ENCODE assay signal across 17 cellular contexts in the genomic region with DNA sequence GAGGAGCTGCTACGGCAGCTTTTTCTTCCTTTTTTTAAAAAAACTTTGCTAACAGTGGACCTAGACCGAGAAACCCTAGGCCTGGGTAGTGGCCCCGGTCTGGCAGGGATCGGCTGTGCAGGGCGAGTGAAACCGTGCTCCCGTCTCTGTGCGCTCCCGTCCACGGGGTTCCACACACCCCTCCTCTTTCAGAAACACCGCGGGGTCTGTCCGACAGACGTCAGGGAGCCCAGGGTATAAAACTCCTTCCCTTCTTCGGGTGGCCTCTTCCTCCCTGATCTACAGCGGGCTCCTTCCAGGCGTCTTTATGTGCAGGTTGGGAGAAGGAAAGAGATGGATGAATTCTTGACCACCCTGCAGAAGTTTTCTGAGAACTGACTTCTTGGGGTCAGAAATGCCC. TPM values are rescaled to one million over a fixed set of nuclear protein-coding genes. Genes with fewer than 3 reads are reported as not detected.
DNase-seq lines count a peak whose midpoint lies in the region; ATAC-seq and TF ChIP-seq lines count a peak whose summit lies in the region.
"Had no signal": no experiment of that assay in that cellular context is flagged by ENCODE, and none has a peak within 500 bp of the region (broad histone marks: within the 10 kb centered on the region; RNA-seq: fewer than 3 reads in every experiment).

No MANE protein-coding gene starts in this region.

- H3K36me3 Mint-ChIP-seq in endodermal cell (ENCODE audit: low read depth) = no peaks in the 10 kb centered on the region

- H3K9ac ChIP-seq in endodermal cell (ENCODE audit: extremely low read depth, low read length, poor library complexity, severe bottlenecking) (no peak overlapping the region), smooth muscle cell (ENCODE audit: low read depth) (peak overlapping the region; percentile 5)
- H3K9ac ChIP-seq: BLaER1 treated with 17β-estradiol and CSF1 and Interleukin-3, amounts not matched to agents 10 nM and 100 nM had no signal

- no peaks in the 10 kb centered on the region for H3K4me1 Mint-ChIP-seq in endodermal cell

- H3K27me3 Mint-ChIP-seq in endodermal cell (ENCODE audit: insufficient read depth) = peaks cover 2% of the 10 kb centered on the region
- H3K27me3 Mint-ChIP-seq: CD4-positive, alpha-beta T cell had no signal

- no peaks in the 10 kb centered on the region for H3K79me2 ChIP-seq in smooth muscle cell (ENCODE audit: low read depth)

- H3F3A ChIP-seq in smooth muscle cell (ENCODE audit: low read depth) = no peaks in the 10 kb centered on the region

- H3K36me3 ChIP-seq in left ventricle myocardium inferior (no peaks in the 10 kb centered on the region), endodermal cell (ENCODE audit: control insufficient read depth, insufficient read depth, low read length) (no peaks in the 10 kb centered on the region), smooth muscle cell (ENCODE audit: low read depth) (no peaks in the 10 kb centered on the region)
- H3K36me3 ChIP-seq: BLaER1 treated with 17β-estradiol and CSF1 and Interleukin-3, amounts not matched to agents 10 nM and 100 nM had no signal

- ATAC-seq in Right ventricle myocardium superior (ENCODE audit: poor library complexity) (no peak), GM18909 (IDR thresholded peaks at IDR 0.05; ENCODE audit: poor library complexity, unreplicated experiment) (no peak), GM21515 (IDR thresholded peaks at IDR 0.05; ENCODE audit: unreplicated experiment) (no peak), GM21529 (IDR thresholded peaks at IDR 0.05; ENCODE audit: unreplicated experiment) (no peak)
- ATAC-seq: GM23338 had no signal

- H3K27ac ChIP-seq in left ventricle myocardium inferior (replicated peaks) = peak overlapping the region; percentile 69
- no peak overlapping the region for H3K27ac ChIP-seq in endodermal cell (ENCODE audit: low read depth, low read length)
- H3K27ac ChIP-seq in smooth muscle cell (ENCODE audit: low read depth) = peak overlapping the region; percentile 62
- H3K27ac ChIP-seq: BLaER1 treated with 17β-estradiol and CSF1 and Interleukin-3, amounts not matched to agents 10 nM and 100 nM; HL-60 had no signal

- peak overlapping the region; percentile 48 for H3K4me2 ChIP-seq in smooth muscle cell
- H3K4me2 ChIP-seq: BLaER1 treated with 17β-estradiol and CSF1 and Interleukin-3, amounts not matched to agents 10 nM and 100 nM; GM23338 had no signal

- WGBS in endodermal cell (ENCODE audit: insufficient coverage in 1 of 2, insufficient read length in 1 of 2), 2 experiments = 93 to 95% methylated on average over 3 to 17 of the region's 17 CpGs
- WGBS in smooth muscle cell (ENCODE audit: low lambda C conversion rate) = 94% methylated on average over 17 of the region's 17 CpGs

- H3K4me3 Mint-ChIP-seq in endodermal cell = no peak overlapping the region
- H3K4me3 Mint-ChIP-seq: CD4-positive, alpha-beta T cell; GM23338 had no signal

- intact Hi-C loops in left ventricle myocardium inferior (cut with micrococcal nuclease) (no loop called here), Right ventricle myocardium superior (cut with DNase I) (no loop called here)

- peak overlapping the region; percentile 30 for H3K4me3 ChIP-seq in left ventricle myocardium inferior
- H3K4me3 ChIP-seq in endodermal cell (ENCODE audit: low read length) = no peak overlapping the region
- H3K4me3 ChIP-seq in smooth muscle cell = no peak overlapping the region
- H3K4me3 ChIP-seq: BLaER1 treated with 17β-estradiol and CSF1 and Interleukin-3, amounts not matched to agents 10 nM and 100 nM; GM23338 had no signal

- H3K27me3 ChIP-seq in left ventricle myocardium inferior (ENCODE audit: low read depth) (peaks cover 37% of the 10 kb centered on the region), endodermal cell (ENCODE audit: control insufficient read depth, insufficient read depth, low read length, poor library complexity, severe bottlenecking) (no peaks in the 10 kb centered on the region), smooth muscle cell (ENCODE audit: low read depth) (peaks cover 3% of the 10 kb centered on the region)
- H3K27me3 ChIP-seq: BLaER1 treated with 17β-estradiol and CSF1 and Interleukin-3, amounts not matched to agents 10 nM and 100 nM had no signal

- no peak for TF ChIP-seq CTCF in left ventricle myocardium inferior (IDR thresholded peaks at IDR 0.05; ENCODE audit: borderline replicate concordance)
- TF ChIP-seq CTCF in endodermal cell (conservative IDR thresholded peaks at IDR 0.05) = no peak
- no peak for TF ChIP-seq CTCF in smooth muscle cell (IDR thresholded peaks at IDR 0.05; ENCODE audit: borderline replicate concordance, insufficient read depth, poor library complexity, severe bottlenecking)

- no peaks in the 10 kb centered on the region for H4K20me1 ChIP-seq in smooth muscle cell (ENCODE audit: low read depth)
- H4K20me1 ChIP-seq: BLaER1 treated with 17β-estradiol and CSF1 and Interleukin-3, amounts not matched to agents 10 nM and 100 nM had no signal

- H3K27ac Mint-ChIP-seq in endodermal cell = no peak overlapping the region
- H3K27ac Mint-ChIP-seq: CD4-positive, alpha-beta T cell; GM23338 had no signal

- H3K9me3 Mint-ChIP-seq in endodermal cell = no peaks in the 10 kb centered on the region
- H3K9me3 Mint-ChIP-seq: CD4-positive, alpha-beta T cell; GM23338 had no signal

- DNase-seq in left ventricle myocardium inferior (no peak), Right ventricle myocardium superior (no peak), endodermal cell (peak; percentile 17), smooth muscle cell (lab: John Stamatoyannopoulos, UW; ENCODE audit: unreplicated experiment) (no peak), GM19240 (ENCODE audit: insufficient read length, low spot score) (no peak)
- DNase-seq: ACHN; CD4-positive, alpha-beta T cell; DMS153; DMS79 treated with DMSO at 0.1 percent for 48 hours; EL had no signal

- H2AFZ ChIP-seq in smooth muscle cell (ENCODE audit: low read depth) = no peak overlapping the region
- H2AFZ ChIP-seq: GM23338 had no signal

- H3K9me3 ChIP-seq in left ventricle myocardium inferior (replicated peaks) (no peaks in the 10 kb centered on the region), endodermal cell (ENCODE audit: control insufficient read depth, low read length) (no peaks in the 10 kb centered on the region), smooth muscle cell (replicated peaks; ENCODE audit: low read depth) (no peaks in the 10 kb centered on the region)
- H3K9me3 ChIP-seq: BLaER1 treated with 17β-estradiol and CSF1 and Interleukin-3, amounts not matched to agents 10 nM and 100 nM had no signal

- H3K4me1 ChIP-seq in left ventricle myocardium inferior (peaks cover 16% of the 10 kb centered on the region), endodermal cell (ENCODE audit: control insufficient read depth, insufficient read depth, low read length) (no peaks in the 10 kb centered on the region), smooth muscle cell (ENCODE audit: low read depth) (no peaks in the 10 kb centered on the region)
- H3K4me1 ChIP-seq: BLaER1 treated with 17β-estradiol and CSF1 and Interleukin-3, amounts not matched to agents 10 nM and 100 nM had no signal

RNA-seq across cellular contexts. Expression of gene SMOC2, which starts 27.1 kb away (rescaled TPM):
- total RNA-seq in left ventricle myocardium inferior (14.4 TPM), Right ventricle myocardium superior (10.9 TPM), endodermal cell (under 1 TPM in 1 of 2 donors, not detected in 1; 0.20 TPM), smooth muscle cell (0.54 and 0.63 TPM in 2 replicates)
- polyA plus RNA-seq in endodermal cell (2013, experiment 1 of 2) = 1.7 TPM
- polyA plus RNA-seq in endodermal cell (2013, experiment 2 of 2) = 0.91 TPM
- 1.1 and 1.2 TPM in 2 replicates for polyA plus RNA-seq in smooth muscle cell
- total RNA-seq: A172; CD4-positive, alpha-beta T cell had no signal
